Comparison of ENCODE assay signal across 7 cellular contexts in the genomic region with DNA sequence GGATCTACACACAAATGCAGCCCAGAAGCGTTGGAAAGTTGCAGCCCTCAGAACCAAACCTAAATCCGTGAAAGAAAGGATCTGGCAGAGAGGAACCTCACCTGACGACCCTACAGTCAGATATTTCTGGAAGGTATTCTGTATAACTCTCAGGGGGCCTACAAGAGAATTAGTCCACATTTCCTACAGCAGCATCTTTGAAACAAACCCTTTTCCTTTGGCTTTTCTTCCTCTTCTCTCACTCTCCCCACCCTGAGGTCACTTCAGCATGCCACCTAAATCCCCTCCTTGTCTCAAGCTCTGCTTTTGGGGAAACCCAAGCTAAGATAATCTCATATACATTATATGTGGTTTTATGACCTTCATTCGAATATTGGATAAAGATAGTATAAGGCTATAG.
"Had no signal": no experiment of that assay in that cellular context is flagged by ENCODE, and none has a peak within 500 bp of the region (broad histone marks: within the 10 kb centered on the region; RNA-seq: fewer than 3 reads in every experiment).

No MANE protein-coding gene starts in this region.

- ATAC-seq: HepG2 had no signal

- H3K36me3 Mint-ChIP-seq: IgD-negative memory B cell had no signal

- FAIRE-seq: HepG2, HTR-8/SVneo had no signal

- H3K27ac Mint-ChIP-seq: IgD-negative memory B cell had no signal

- H3K27ac ChIP-seq: HL-60 had no signal

- DNase-seq: IMR-90, KBM-7, KG1 had no signal

- H3K27me3 Mint-ChIP-seq: IgD-negative memory B cell had no signal

- H3K4me3 Mint-ChIP-seq: IgD-negative memory B cell had no signal
